9 cellular contexts compared by ENCODE assay signal in the genomic region with DNA sequence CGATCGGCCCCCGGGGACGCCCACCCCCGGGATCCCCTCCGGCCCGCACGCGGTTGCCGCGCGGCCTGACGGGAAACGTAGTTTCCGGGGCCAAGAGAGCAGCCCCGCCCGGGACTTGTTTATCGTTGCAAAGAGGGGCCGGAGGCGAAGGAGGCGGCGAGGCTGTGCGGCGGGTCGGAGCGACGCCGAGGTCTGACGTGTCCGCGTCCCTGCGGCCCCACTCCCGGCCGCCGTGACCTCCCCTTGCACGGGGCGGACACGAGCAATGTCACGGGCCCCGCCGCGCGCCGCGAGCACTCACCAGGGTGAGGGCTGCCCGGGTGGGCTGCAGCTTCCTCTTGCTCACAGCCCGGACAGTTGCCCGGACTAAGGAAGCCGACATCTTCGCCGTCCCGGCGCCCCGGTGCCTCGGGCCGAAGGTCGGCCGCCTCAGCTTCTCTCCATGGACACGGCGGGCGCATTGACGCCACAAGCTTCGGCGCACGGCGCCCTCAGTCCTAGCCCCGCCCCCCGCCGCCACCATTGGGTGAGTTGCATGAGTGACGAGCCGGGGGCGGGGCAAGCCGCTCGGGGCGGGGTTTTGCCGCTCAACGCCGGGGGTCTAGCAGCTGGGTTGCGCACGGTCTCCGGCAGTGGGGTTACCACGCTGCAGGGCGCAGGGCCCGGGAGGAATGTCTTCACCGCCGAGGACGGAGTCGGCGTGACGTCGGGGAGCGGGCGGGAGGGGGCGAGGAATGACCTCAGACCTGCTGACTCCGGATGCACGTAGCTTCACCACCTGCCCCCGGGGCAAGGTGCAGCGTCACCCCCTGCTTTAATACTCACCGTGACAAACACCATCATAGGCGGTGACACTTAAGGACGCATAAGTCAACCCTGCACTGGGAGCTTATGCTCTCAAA. TPM values are rescaled to one million over a fixed set of nuclear protein-coding genes. Genes with fewer than 3 reads are reported as not detected.
DNase-seq lines count a peak whose midpoint lies in the region; ATAC-seq, FAIRE-seq and TF ChIP-seq lines count a peak whose summit lies in the region.
"Had no signal": no experiment of that assay in that cellular context is flagged by ENCODE, and none has a peak within 500 bp of the region (broad histone marks: within the 10 kb centered on the region; RNA-seq: fewer than 3 reads in every experiment).

A gene (minus strand): TSS at position 462 of the 902 bp plus-strand sequence. CDS start 80 bp downstream, at position 382.

- peak within 1 kb of the TSS; percentile 87 for H3K27ac ChIP-seq in keratinocyte (ENCODE audit: control insufficient read depth, insufficient read depth, low read length)

- peak within 1 kb of the TSS; percentile 93 for H2AFZ ChIP-seq in keratinocyte (ENCODE audit: control insufficient read depth, low read length)

- H3K27me3 ChIP-seq in keratinocyte (ENCODE audit: control insufficient read depth, extremely low read depth, insufficient read depth, low read length), result no peaks in the 10 kb centered on the region

- peaks cover 3% of the 10 kb centered on the region for H3K9me1 ChIP-seq in keratinocyte (ENCODE audit: control insufficient read depth, extremely low read depth, insufficient read depth, low read length)

- H3K4me1 ChIP-seq in keratinocyte (ENCODE audit: control insufficient read depth, extremely low read depth, insufficient read depth, low read length), result peaks cover 10% of the 10 kb centered on the region

- no peaks in the 10 kb centered on the region for H4K20me1 ChIP-seq in keratinocyte (ENCODE audit: control insufficient read depth, extremely low read depth, insufficient read depth, low read length)

- ATAC-seq in GM19043 (IDR thresholded peaks at IDR 0.05; ENCODE audit: low read depth, unreplicated experiment) (peak; percentile 74), HG03354 (IDR thresholded peaks at IDR 0.05; ENCODE audit: poor library complexity, severe bottlenecking, unreplicated experiment) (peak; percentile 81)

- no peak for TF ChIP-seq CTCF in keratinocyte (optimal IDR thresholded peaks at IDR 0.05 in 1 of 3, IDR thresholded peaks at IDR 0.05 in 1 of 3, conservative IDR thresholded peaks at IDR 0.05 in 1 of 3; ENCODE audit: extremely low read depth in 1 of 3, insufficient read depth in 2 of 3, low read length in 3 of 3)

- dilution Hi-C loops in keratinocyte (cut with MboI; ENCODE audit: extremely low pct_ligation_motif_present, low sequenced_read_pairs), result no loop called here

- peaks cover 32% of the 10 kb centered on the region for H3K79me2 ChIP-seq in keratinocyte (ENCODE audit: control insufficient read depth, insufficient read depth, low read length)

- H3K9ac ChIP-seq in keratinocyte (ENCODE audit: control insufficient read depth, extremely low read depth, insufficient read depth, low read length), result peak within 1 kb of the TSS; percentile 85

- peak; percentile 96 for DNase-seq in AG20443 (ENCODE audit: low spot score)
- peak; percentile 76 to 93 for DNase-seq in NCI-H446 (lab: John Stamatoyannopoulos, UW)
- DNase-seq in activated CD4-positive, CD25-positive, alpha-beta regulatory T cell treated with anti-CD3 and anti-CD28 coated beads, Interleukin-2, amount 50 U/mL, for 72 hours, result peak; percentile 97
- DNase-seq in cerebellar cortex (ENCODE audit: low spot score), result peak; percentile 95
- peak; percentile 42 for DNase-seq in keratinocyte (ENCODE audit: low read depth, low spot score)
- DNase-seq in stimulated activated CD4-positive, alpha-beta T cell treated with anti-CD3 and anti-CD28 coated beads, Interleukin-15, amount 100 ng/mL, for 1 hour (ENCODE audit: low read depth in 1 of 2, low spot score in 1 of 2), result peak; percentile 94 to 99

- no peak for FAIRE-seq in keratinocyte (lab: Jason Lieb, UNC)
- FAIRE-seq: colon had no signal

- H3K36me3 ChIP-seq in keratinocyte (ENCODE audit: control insufficient read depth in 2 of 2, extremely low read depth in 1 of 2, insufficient read depth in 2 of 2, low read length in 2 of 2), result peaks cover 2 to 6% of the 10 kb centered on the region in 2 experiments

- peak within 1 kb of the TSS; percentile 65 to 89 (median 81) for H3K4me3 ChIP-seq in keratinocyte (ENCODE audit: control insufficient read depth in 2 of 3, extremely low read depth in 1 of 3, insufficient read depth in 2 of 3, low read depth in 1 of 3, low read length in 3 of 3)

- H3K9me3 ChIP-seq in keratinocyte (ENCODE audit: control insufficient read depth, low read depth, low read length), result no peaks in the 10 kb centered on the region

- peak within 1 kb of the TSS; percentile 93 for H3K4me2 ChIP-seq in keratinocyte (ENCODE audit: control insufficient read depth, extremely low read depth, insufficient read depth, low read depth, low read length)

RNA-seq across cellular contexts. Expression of the gene that starts here (rescaled TPM):
- 25.1 to 37.4 TPM (median 25.2 TPM) in 3 replicates for polyA plus RNA-seq in keratinocyte
- polyA plus RNA-seq in keratinocyte (2011; ENCODE audit: low read depth), result 3.5 TPM
- 24.4 and 51.5 TPM in 2 replicates for polyA plus RNA-seq in keratinocyte (2011; cell fraction: cytosol; rRNA removed)
- polyA plus RNA-seq in keratinocyte (2011; cell fraction: nucleus; rRNA removed), result 13.8 and 16.5 TPM in 2 replicates
- polyA plus RNA-seq in keratinocyte (2012; ENCODE audit: low replicate concordance), result 18.1 and 21.4 TPM in 2 replicates
- polyA minus RNA-seq in keratinocyte, result 4.9 to 19.1 TPM (median 10.6 TPM) in 3 replicates
- 11.9 TPM for polyA minus RNA-seq in keratinocyte (2011; cell fraction: cytosol; rRNA and poly(A)+ RNA removed)
- polyA minus RNA-seq in keratinocyte (2011; cell fraction: nucleus; rRNA and poly(A)+ RNA removed), result 6.0 and 12.4 TPM in 2 replicates

Comparison
In these comparisons a context has a peak if more than half of its experiments do, and no peak if none do; other contexts are left out.
1. Peak in every context shown above with its lines: DNase-seq, ATAC-seq, H3K4me3 ChIP-seq and H3K27ac ChIP-seq.
2. DNase-seq: peak in every context shown above with its lines; median percentile 97 in activated CD4-positive, CD25-positive, alpha-beta regulatory T cell treated with anti-CD3 and anti-CD28 coated beads, Interleukin-2, amount 50 U/mL, for 72 hours; 96 in stimulated activated CD4-positive, alpha-beta T cell treated with anti-CD3 and anti-CD28 coated beads, Interleukin-15, amount 100 ng/mL, for 1 hour; 96 in AG20443; 95 in cerebellar cortex; 84 in NCI-H446; 42 in keratinocyte.